ENCODE assay signal across 10 cellular contexts in the genomic region with DNA sequence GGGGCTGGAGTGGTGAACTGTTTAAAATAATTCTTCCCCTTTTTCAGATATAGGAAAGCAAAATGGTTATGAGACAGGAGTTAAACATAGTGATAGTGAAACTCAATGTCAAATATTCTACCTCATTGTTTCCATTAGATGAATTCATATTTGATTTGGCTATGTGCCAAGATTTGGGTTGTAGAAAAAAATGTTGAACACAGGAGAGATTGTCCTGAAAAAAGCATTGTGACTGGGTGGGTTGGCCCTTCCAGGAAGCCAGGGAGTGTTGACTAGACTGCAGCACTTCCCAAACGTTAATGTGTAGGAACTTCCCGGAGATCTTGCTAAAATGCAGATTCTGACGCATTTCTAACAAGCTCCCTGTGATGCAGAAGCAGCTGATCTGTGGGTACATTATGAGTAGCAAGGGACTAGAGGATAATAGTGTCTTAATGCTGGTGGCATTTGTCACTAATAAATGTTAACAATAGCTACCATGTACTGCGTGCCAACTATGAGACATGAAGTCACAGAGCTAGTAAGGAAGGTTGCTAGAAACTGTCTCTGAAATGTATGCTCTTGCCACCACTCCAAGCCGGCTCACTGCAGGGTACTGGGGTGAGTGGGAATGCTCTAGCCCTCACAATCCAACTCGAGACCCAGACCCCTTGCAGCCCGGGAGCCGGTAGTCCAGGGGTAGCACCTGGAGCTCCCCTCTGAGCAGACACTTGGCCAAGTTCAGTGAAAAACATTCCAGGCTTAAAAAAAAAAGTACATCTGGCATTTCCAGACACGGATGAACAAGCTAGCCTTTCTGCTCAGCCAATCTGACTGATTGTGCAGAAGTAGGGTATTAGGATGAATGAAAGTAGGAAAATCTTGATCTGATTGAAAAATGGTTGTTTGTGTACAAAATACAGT.
A peak's percentile ranks its signal among the peaks of the same experiment; 100 is the strongest.
DNase-seq lines count a peak whose midpoint lies in the region; ATAC-seq, FAIRE-seq and TF ChIP-seq lines count a peak whose summit lies in the region.
"Had no signal": no experiment of that assay in that cellular context is flagged by ENCODE, and none has a peak within 500 bp of the region (broad histone marks: within the 10 kb centered on the region; RNA-seq: fewer than 3 reads in every experiment).

No MANE protein-coding gene starts in this region.

- ATAC-seq in pancreas: peak; percentile 76 to 94 (median 90)
- ATAC-seq in GM18520 (IDR thresholded peaks at IDR 0.05; ENCODE audit: unreplicated experiment): no peak

- H3K36me3 Mint-ChIP-seq in nephron progenitor cell (ENCODE audit: low read depth): no peaks in the 10 kb centered on the region

- H3K27me3 ChIP-seq in dorsolateral prefrontal cortex: no peaks in the 10 kb centered on the region
- H3K27me3 ChIP-seq in pancreas: no peaks in the 10 kb centered on the region
- H3K27me3 ChIP-seq in A673 (replicated peaks; ENCODE audit: insufficient read depth, low read depth, low read length, poor library complexity): no peaks in the 10 kb centered on the region

- H3K36me3 ChIP-seq in pancreas (no peaks in the 10 kb centered on the region), A673 (ENCODE audit: insufficient read depth, low read length, poor library complexity, severe bottlenecking) (no peaks in the 10 kb centered on the region)

- H3K27me3 Mint-ChIP-seq in nephron progenitor cell (ENCODE audit: low read depth, poor library complexity): peaks cover 6% of the 10 kb centered on the region

- H3K27ac ChIP-seq in dorsolateral prefrontal cortex (peak overlapping the region in 57 of 59 donors; percentile 10 to 90 (median 74)), pancreas (peak overlapping the region; percentile 41 to 88 (median 72)), A673 (ENCODE audit: low read depth, low read length, poor library complexity, severe bottlenecking) (no peak overlapping the region)

- POLR2A ChIA-PET in A673 (lab: Charles Lee; ENCODE audit: low non-redundant PET): no interaction called here

- TF ChIP-seq CTCF in GM10266 (IDR thresholded peaks at IDR 0.05; ENCODE audit: control insufficient read depth, insufficient read depth, low read depth, missing control alignments) (no peak), dorsolateral prefrontal cortex (IDR thresholded peaks at IDR 0.05 in 54 of 56, conservative IDR thresholded peaks at IDR 0.05 in 2 of 56; ENCODE audit: low read depth in 1 of 56, partially characterized antibody in 56 of 56) (no peak), pancreas (IDR thresholded peaks at IDR 0.05) (no peak), A673 (conservative IDR thresholded peaks at IDR 0.05; ENCODE audit: low read depth, low read length) (no peak), nephron progenitor cell (IDR thresholded peaks at IDR 0.05) (no peak)

- no peak for FAIRE-seq in pancreas (lab: Jason Lieb, UNC)

- no peak overlapping the region for H3K27ac Mint-ChIP-seq in nephron progenitor cell

- H3K4me3 ChIP-seq in dorsolateral prefrontal cortex: peak overlapping the region in 17 of 59 donors; percentile 1 to 41 (median 12)
- H3K4me3 ChIP-seq in pancreas: no peak overlapping the region
- H3K4me3 ChIP-seq in A673 (ENCODE audit: low read depth, low read length, poor library complexity, severe bottlenecking): no peak overlapping the region

- intact Hi-C loops in dorsolateral prefrontal cortex (cut with DNase I): no loop called here
- intact Hi-C loops in pancreas (cut with DNase I): no loop called here
- intact Hi-C loops in A673 (cut with micrococcal nuclease; ENCODE audit: unreplicated experiment): no loop called here

- 33 to 38% methylated on average over 9 of the region's 9 CpGs for WGBS in pancreas, 2 donors

- CTCF ChIA-PET in A673 (lab: Charles Lee): no interaction called here

- DNase-seq in GM10266 (ENCODE audit: extremely low spot score): peak; percentile 8
- DNase-seq in NCI-H774 (lab: John Stamatoyannopoulos, UW): peak; percentile 22
- no peak for DNase-seq in dorsolateral prefrontal cortex
- peak in 4 of 6 donors; percentile 37 to 68 (median 54) for DNase-seq in pancreas
- DNase-seq in A673 (ENCODE audit: low spot score): no peak
- DNase-seq in iPS-NIHi11 (ENCODE audit: low spot score): no peak
- no peak for DNase-seq in nephron progenitor cell
- DNase-seq: activated CD8-positive, alpha-beta memory T cell treated with anti-CD3 and anti-CD28 coated beads for 24 hours; glutamatergic neuron had no signal

- H3K4me3 Mint-ChIP-seq in nephron progenitor cell: no peak overlapping the region

- H3K4me1 Mint-ChIP-seq in nephron progenitor cell: peaks cover 7% of the 10 kb centered on the region

- H3K4me1 ChIP-seq in pancreas (peaks cover 8 to 20% (median 17%) of the 10 kb centered on the region in 3 donors), A673 (ENCODE audit: insufficient read depth, low read length, poor library complexity, severe bottlenecking) (no peaks in the 10 kb centered on the region)

- no peaks in the 10 kb centered on the region for H3K9me3 ChIP-seq in pancreas
- no peaks in the 10 kb centered on the region for H3K9me3 ChIP-seq in A673 (ENCODE audit: low read depth, low read length, poor library complexity, severe bottlenecking)

- H3K9me3 Mint-ChIP-seq in nephron progenitor cell: no peaks in the 10 kb centered on the region

- BruUV-seq in A673 (replicated peaks; lab: Mats Ljungman, UMichigan): no TSS peak

Comparison
In these comparisons a context has a peak if more than half of its experiments do, and no peak if none do; other contexts are left out.
1. DNase-seq: peak in GM10266 (single experiment), NCI-H774 (single experiment) and pancreas (4 of 6); none in dorsolateral prefrontal cortex (0 of 10), A673 (single experiment), iPS-NIHi11 (single experiment) and nephron progenitor cell (single experiment).